Comparison of ENCODE assay signal across 1 cellular context in genomic region chr13:36840718-36841250, GRCh38.
TF ChIP-seq lines count a peak whose summit lies in the region.

No MANE protein-coding gene starts in this region.

TF ChIP-seq in GM23338, 12 proteins besides CTCF, POLR2A, EP300 and RAD21 (continued from another document):
- TF ChIP-seq, protein P1, sequence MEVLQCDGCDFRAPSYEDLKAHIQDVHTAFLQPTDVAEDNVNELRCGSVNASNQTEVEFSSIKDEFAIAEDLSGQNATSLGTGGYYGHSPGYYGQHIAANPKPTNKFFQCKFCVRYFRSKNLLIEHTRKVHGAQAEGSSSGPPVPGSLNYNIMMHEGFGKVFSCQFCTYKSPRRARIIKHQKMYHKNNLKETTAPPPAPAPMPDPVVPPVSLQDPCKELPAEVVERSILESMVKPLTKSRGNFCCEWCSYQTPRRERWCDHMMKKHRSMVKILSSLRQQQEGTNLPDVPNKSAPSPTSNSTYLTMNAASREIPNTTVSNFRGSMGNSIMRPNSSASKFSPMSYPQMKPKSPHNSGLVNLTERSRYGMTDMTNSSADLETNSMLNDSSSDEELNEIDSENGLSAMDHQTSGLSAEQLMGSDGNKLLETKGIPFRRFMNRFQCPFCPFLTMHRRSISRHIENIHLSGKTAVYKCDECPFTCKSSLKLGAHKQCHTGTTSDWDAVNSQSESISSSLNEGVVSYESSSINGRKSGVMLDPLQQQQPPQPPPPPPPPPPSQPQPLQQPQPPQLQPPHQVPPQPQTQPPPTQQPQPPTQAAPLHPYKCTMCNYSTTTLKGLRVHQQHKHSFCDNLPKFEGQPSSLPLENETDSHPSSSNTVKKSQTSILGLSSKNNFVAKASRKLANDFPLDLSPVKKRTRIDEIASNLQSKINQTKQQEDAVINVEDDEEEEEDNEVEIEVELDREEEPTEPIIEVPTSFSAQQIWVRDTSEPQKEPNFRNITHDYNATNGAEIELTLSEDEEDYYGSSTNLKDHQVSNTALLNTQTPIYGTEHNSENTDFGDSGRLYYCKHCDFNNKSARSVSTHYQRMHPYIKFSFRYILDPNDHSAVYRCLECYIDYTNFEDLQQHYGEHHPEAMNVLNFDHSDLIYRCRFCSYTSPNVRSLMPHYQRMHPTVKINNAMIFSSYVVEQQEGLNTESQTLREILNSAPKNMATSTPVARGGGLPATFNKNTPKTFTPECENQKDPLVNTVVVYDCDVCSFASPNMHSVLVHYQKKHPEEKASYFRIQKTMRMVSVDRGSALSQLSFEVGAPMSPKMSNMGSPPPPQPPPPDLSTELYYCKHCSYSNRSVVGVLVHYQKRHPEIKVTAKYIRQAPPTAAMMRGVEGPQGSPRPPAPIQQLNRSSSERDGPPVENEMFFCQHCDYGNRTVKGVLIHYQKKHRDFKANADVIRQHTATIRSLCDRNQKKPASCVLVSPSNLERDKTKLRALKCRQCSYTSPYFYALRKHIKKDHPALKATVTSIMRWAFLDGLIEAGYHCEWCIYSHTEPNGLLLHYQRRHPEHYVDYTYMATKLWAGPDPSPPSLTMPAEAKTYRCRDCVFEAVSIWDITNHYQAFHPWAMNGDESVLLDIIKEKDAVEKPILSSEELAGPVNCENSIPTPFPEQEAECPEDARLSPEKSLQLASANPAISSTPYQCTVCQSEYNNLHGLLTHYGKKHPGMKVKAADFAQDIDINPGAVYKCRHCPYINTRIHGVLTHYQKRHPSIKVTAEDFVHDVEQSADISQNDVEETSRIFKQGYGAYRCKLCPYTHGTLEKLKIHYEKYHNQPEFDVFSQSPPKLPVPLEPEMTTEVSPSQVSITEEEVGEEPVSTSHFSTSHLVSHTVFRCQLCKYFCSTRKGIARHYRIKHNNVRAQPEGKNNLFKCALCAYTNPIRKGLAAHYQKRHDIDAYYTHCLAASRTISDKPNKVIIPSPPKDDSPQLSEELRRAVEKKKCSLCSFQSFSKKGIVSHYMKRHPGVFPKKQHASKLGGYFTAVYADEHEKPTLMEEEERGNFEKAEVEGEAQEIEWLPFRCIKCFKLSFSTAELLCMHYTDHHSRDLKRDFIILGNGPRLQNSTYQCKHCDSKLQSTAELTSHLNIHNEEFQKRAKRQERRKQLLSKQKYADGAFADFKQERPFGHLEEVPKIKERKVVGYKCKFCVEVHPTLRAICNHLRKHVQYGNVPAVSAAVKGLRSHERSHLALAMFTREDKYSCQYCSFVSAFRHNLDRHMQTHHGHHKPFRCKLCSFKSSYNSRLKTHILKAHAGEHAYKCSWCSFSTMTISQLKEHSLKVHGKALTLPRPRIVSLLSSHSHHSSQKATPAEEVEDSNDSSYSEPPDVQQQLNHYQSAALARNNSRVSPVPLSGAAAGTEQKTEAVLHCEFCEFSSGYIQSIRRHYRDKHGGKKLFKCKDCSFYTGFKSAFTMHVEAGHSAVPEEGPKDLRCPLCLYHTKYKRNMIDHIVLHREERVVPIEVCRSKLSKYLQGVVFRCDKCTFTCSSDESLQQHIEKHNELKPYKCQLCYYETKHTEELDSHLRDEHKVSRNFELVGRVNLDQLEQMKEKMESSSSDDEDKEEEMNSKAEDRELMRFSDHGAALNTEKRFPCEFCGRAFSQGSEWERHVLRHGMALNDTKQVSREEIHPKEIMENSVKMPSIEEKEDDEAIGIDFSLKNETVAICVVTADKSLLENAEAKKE (CRISPR knock-in tag; IDR thresholded peaks at IDR 0.05) = no peak
- TF ChIP-seq STAT1 (IDR thresholded peaks at IDR 0.05; ENCODE audit: unreplicated experiment) (no peak), NANOG (IDR thresholded peaks at IDR 0.05; ENCODE audit: borderline replicate concordance) (no peak), EZH2phosphoT487 (IDR thresholded peaks at IDR 0.05; ENCODE audit: unreplicated experiment) (no peak), CREB1 (CRISPR knock-in tag; IDR thresholded peaks at IDR 0.05; ENCODE audit: low read depth) (no peak), REST (IDR thresholded peaks at IDR 0.05; ENCODE audit: unreplicated experiment) (no peak)
